ENCODE assay signal across 16 cellular contexts in the genomic region with DNA sequence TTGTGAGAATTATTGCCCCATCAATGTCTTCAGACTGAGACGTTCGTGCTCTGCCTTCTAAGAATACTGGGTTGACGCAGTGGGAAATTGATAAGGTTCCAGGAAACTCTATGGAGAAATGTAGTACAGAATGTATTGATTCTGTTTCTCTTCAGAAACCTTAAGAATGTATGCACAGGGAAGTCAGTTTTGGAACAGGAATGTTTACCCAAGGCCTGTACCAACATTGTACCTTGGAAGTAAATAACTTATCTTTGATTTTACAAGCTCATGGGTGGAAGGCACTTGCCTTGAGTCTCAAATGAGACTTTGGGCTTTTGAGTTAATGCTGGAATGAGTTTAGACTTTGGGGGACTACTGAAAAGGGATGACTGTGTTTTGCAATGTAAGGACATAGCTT. TPM values are rescaled to one million over a fixed set of nuclear protein-coding genes. Genes with fewer than 3 reads are reported as not detected.
DNase-seq lines count a peak whose midpoint lies in the region; ATAC-seq and TF ChIP-seq lines count a peak whose summit lies in the region.
"Had no signal": no experiment of that assay in that cellular context is flagged by ENCODE, and none has a peak within 500 bp of the region (broad histone marks: within the 10 kb centered on the region; RNA-seq: fewer than 3 reads in every experiment).

No MANE protein-coding gene starts in this region.

- H3K27me3 Mint-ChIP-seq in Caco-2 (ENCODE audit: insufficient read depth, unreplicated experiment) (no peaks in the 10 kb centered on the region), mesothelial cell of epicardium (ENCODE audit: low read depth) (no peaks in the 10 kb centered on the region)
- H3K27me3 Mint-ChIP-seq: CD4-positive, CD25-positive, alpha-beta regulatory T cell; IgD-negative memory B cell had no signal

- H3K36me3 ChIP-seq in Caco-2 (ENCODE audit: control insufficient read depth, insufficient read depth, low read length), result no peaks in the 10 kb centered on the region; the same call in 1 of the 2 replicates
- H3K36me3 ChIP-seq: BLaER1 had no signal

- ATAC-seq in HG03045 (IDR thresholded peaks at IDR 0.05; ENCODE audit: unreplicated experiment), result no peak
- ATAC-seq in HG03520 (IDR thresholded peaks at IDR 0.05; ENCODE audit: unreplicated experiment), result no peak
- no peak for ATAC-seq in GM18502 (IDR thresholded peaks at IDR 0.05; ENCODE audit: poor library complexity, unreplicated experiment)
- ATAC-seq: HCT116 had no signal

- POLR2A ChIA-PET in Caco-2 (lab: Charles Lee), result no interaction called here

- no peaks in the 10 kb centered on the region; the same call in 1 of the 2 replicates for H3K9me3 ChIP-seq in Caco-2

- BruUV-seq in Caco-2 (replicated peaks; lab: Mats Ljungman, UMichigan), result no TSS peak

- no peak overlapping the region for H3K4me3 Mint-ChIP-seq in Caco-2 (ENCODE audit: unreplicated experiment)
- no peak overlapping the region for H3K4me3 Mint-ChIP-seq in mesothelial cell of epicardium
- H3K4me3 Mint-ChIP-seq: CD4-positive, CD25-positive, alpha-beta regulatory T cell; IgD-negative memory B cell had no signal

- peaks cover 13% of the 10 kb centered on the region for H3K4me1 ChIP-seq in Caco-2
- H3K4me1 ChIP-seq: BLaER1 had no signal

- peak overlapping the region; percentile 43 for H3K27ac Mint-ChIP-seq in Caco-2 (ENCODE audit: unreplicated experiment)
- H3K27ac Mint-ChIP-seq in mesothelial cell of epicardium, result peak overlapping the region; percentile 60
- H3K27ac Mint-ChIP-seq: CD4-positive, CD25-positive, alpha-beta regulatory T cell; IgD-negative memory B cell had no signal

- CTCF ChIA-PET in Caco-2 (lab: Charles Lee), result no interaction called here

- intact Hi-C loops in Caco-2 (cut with micrococcal nuclease; ENCODE audit: unreplicated experiment), result no loop called here

- TF ChIP-seq CTCF in Caco-2 (IDR thresholded peaks at IDR 0.05; ENCODE audit: insufficient read depth in 1 of 2, low read depth in 1 of 2, low read length in 1 of 2, severe bottlenecking in 1 of 2, unreplicated experiment in 1 of 2) (no peak), mesothelial cell of epicardium (IDR thresholded peaks at IDR 0.05; ENCODE audit: unreplicated experiment) (no peak)

- H3K27me3 ChIP-seq in Caco-2 (replicated peaks; ENCODE audit: control insufficient read depth, insufficient read depth, low read length), result no peaks in the 10 kb centered on the region
- H3K27me3 ChIP-seq: BLaER1 had no signal

- H3K36me3 Mint-ChIP-seq in Caco-2 (ENCODE audit: insufficient read depth, unreplicated experiment), result no peaks in the 10 kb centered on the region
- peaks cover 2% of the 10 kb centered on the region for H3K36me3 Mint-ChIP-seq in mesothelial cell of epicardium
- H3K36me3 Mint-ChIP-seq: CD4-positive, CD25-positive, alpha-beta regulatory T cell; IgD-negative memory B cell had no signal

- no peak overlapping the region for H3K27ac ChIP-seq in epithelial cell of prostate
- H3K27ac ChIP-seq: BLaER1 had no signal

- H3K9me3 Mint-ChIP-seq in Caco-2 (ENCODE audit: unreplicated experiment) (peaks cover 10% of the 10 kb centered on the region), mesothelial cell of epicardium (peaks cover 14% of the 10 kb centered on the region)

- H3K4me3 ChIP-seq in Caco-2 (ENCODE audit: low read depth, low read length), result no peak overlapping the region
- H3K4me3 ChIP-seq: BLaER1 had no signal

- DNase-seq in Caco-2, result peak in 1 of 2 experiments; percentile 25
- DNase-seq in epithelial cell of prostate (ENCODE audit: low read depth, low spot score), result peak; percentile 2
- no peak for DNase-seq in mesothelial cell of epicardium (ENCODE audit: low spot score in 2 of 2, unreplicated experiment in 2 of 2)
- DNase-seq: AML-193; Calu3; CD4-positive, CD25-positive, alpha-beta regulatory T cell; DMS 273 treated with DMSO at 0.1 percent for 48 hours had no signal

- peaks cover 17% of the 10 kb centered on the region for H3K4me1 Mint-ChIP-seq in Caco-2 (ENCODE audit: low read depth, unreplicated experiment)
- H3K4me1 Mint-ChIP-seq in mesothelial cell of epicardium, result peaks cover 14% of the 10 kb centered on the region
- H3K4me1 Mint-ChIP-seq: CD4-positive, CD25-positive, alpha-beta regulatory T cell; IgD-negative memory B cell had no signal

RNA-seq across cellular contexts. Expression of a gene that starts 59.5 kb away (rescaled TPM):
- total RNA-seq in Caco-2 (2022) (4.0 and 4.7 TPM in 2 replicates), mesothelial cell of epicardium (17.6 to 19.2 TPM (median 18.1 TPM) in 3 replicates)
- total RNA-seq: Calu3; CD4-positive, CD25-positive, alpha-beta regulatory T cell; Daoy; H4; HT1080 had no signal
